8 cellular contexts compared by ENCODE assay signal in genomic region chr19:46821512-46822359, GRCh38. TPM values are rescaled to one million over a fixed set of nuclear protein-coding genes. Genes with fewer than 3 reads are reported as not detected.
A peak's percentile ranks its signal among the peaks of the same experiment; 100 is the strongest.
DNase-seq lines count a peak whose midpoint lies in the region; ATAC-seq, FAIRE-seq and TF ChIP-seq lines count a peak whose summit lies in the region.

No MANE protein-coding gene starts in this region.

- dilution Hi-C loops in IMR-90 (cut with HindIII; ENCODE audit: low sequenced_read_pairs, unreplicated experiment): no loop called here

- H3K56ac ChIP-seq in IMR-90 (ENCODE audit: extremely low read depth, insufficient read depth, low read length): no peak overlapping the region

- no peak overlapping the region; the same call in 1 of the 2 replicates for H2AK5ac ChIP-seq in IMR-90 (ENCODE audit: low read depth, low read length)

- TF ChIP-seq EP300 in upper lobe of left lung (IDR thresholded peaks at IDR 0.05): no peak

- no peak overlapping the region for H2BK5ac ChIP-seq in IMR-90 (ENCODE audit: low read depth, low read length, poor library complexity, severe bottlenecking)

- no peak overlapping the region for H3K4ac ChIP-seq in IMR-90 (ENCODE audit: low read depth, low read length)

- H3K4me3 ChIP-seq in IMR-90 (ENCODE audit: insufficient read depth, low read depth, low read length): no peak overlapping the region
- H3K4me3 ChIP-seq in upper lobe of left lung: no peak overlapping the region

- no peak overlapping the region for H4K5ac ChIP-seq in IMR-90 (ENCODE audit: low read depth, low read length)

- no peaks in the 10 kb centered on the region for H3K9me1 ChIP-seq in IMR-90 (ENCODE audit: insufficient read depth, low read length)

- H2BK120ac ChIP-seq in IMR-90 (ENCODE audit: low read depth, low read length): no peak overlapping the region

- peak overlapping the region; percentile 21 for H2AFZ ChIP-seq in IMR-90 (replicated peaks; ENCODE audit: low read length, poor library complexity)

- FAIRE-seq in RCC 7860 (lab: Jason Lieb, UNC): no peak

- H3K27me3 ChIP-seq in IMR-90 (ENCODE audit: control insufficient read depth, insufficient read depth, low read length) (no peaks in the 10 kb centered on the region), upper lobe of left lung (no peaks in the 10 kb centered on the region)

- no peaks in the 10 kb centered on the region for H3K79me1 ChIP-seq in IMR-90 (ENCODE audit: low read depth in 1 of 2, low read length in 2 of 2)

- no peak overlapping the region for H4K8ac ChIP-seq in IMR-90 (ENCODE audit: low read depth in 2 of 2, low read length in 2 of 2)

- no peak for TF ChIP-seq RAD21 in IMR-90 (IDR thresholded peaks at IDR 0.05; ENCODE audit: low read length)

- no peak overlapping the region for H3K23ac ChIP-seq in IMR-90 (ENCODE audit: low read depth, low read length)

- CTCF ChIA-PET in IMR-90 (lab: Yijun Ruan, JAX): no interaction called here

- no peak overlapping the region for H3K14ac ChIP-seq in IMR-90 (replicated peaks; ENCODE audit: low read depth, low read length)

- ATAC-seq in IMR-90 (ENCODE audit: low read depth) (no peak), upper lobe of left lung (ENCODE audit: low FRiP score in 2 of 2) (peak; percentile 44 to 65), GM19324 (IDR thresholded peaks at IDR 0.05; ENCODE audit: low FRiP score, unreplicated experiment) (no peak)

- TF ChIP-seq POLR2A in IMR-90 (IDR thresholded peaks at IDR 0.05; ENCODE audit: low read depth, low read length) (no peak), upper lobe of left lung (IDR thresholded peaks at IDR 0.05) (peak in 1 of 4 donors; percentile 46)

- no peaks in the 10 kb centered on the region for H3K9me3 ChIP-seq in IMR-90 (ENCODE audit: control insufficient read depth, insufficient read depth, low read length)
- no peaks in the 10 kb centered on the region for H3K9me3 ChIP-seq in upper lobe of left lung

- POLR2A ChIA-PET in IMR-90 (lab: Charles Lee; ENCODE audit: unreplicated experiment): no interaction called here

- no peak overlapping the region; the same call in 2 of the 3 replicates for H2BK15ac ChIP-seq in IMR-90 (ENCODE audit: low read depth, low read length)

- DNase-seq in CD1c-positive myeloid dendritic cell (ENCODE audit: extremely low spot score): peak; percentile 67
- no peak for DNase-seq in IMR-90
- peak; percentile 40 for DNase-seq in activated T-cell treated with anti-CD3 and anti-CD28 coated beads for 24 hours (ENCODE audit: low read depth)
- peak; percentile 39 for DNase-seq in myocyte (ENCODE audit: low read depth)
- peak in 1 of 2 donors; percentile 68 for DNase-seq in upper lobe of left lung
- DNase-seq in RCC 7860 (ENCODE audit: low spot score): no peak
- DNase-seq in NCI-H2081 treated with DMSO at 0.1 percent for 48 hours (lab: John Stamatoyannopoulos, UW): no peak

- H3K36me3 ChIP-seq in IMR-90 (ENCODE audit: control insufficient read depth, insufficient read depth, low read length): no peaks in the 10 kb centered on the region
- no peaks in the 10 kb centered on the region for H3K36me3 ChIP-seq in upper lobe of left lung

- H3K4me1 ChIP-seq in IMR-90 (ENCODE audit: control insufficient read depth, insufficient read depth, low read length) (no peaks in the 10 kb centered on the region), upper lobe of left lung (peaks cover 9 to 19% (median 17%) of the 10 kb centered on the region in 4 donors)

- intact Hi-C loops in IMR-90 (cut with micrococcal nuclease): no loop called here

- H4K91ac ChIP-seq in IMR-90 (ENCODE audit: insufficient read depth, low read depth, low read length): no peak overlapping the region

- 85% methylated on average over 4 of the region's 16 CpGs; no CpG with 5 or more reads in 1 of the 2 experiments for WGBS in IMR-90 (ENCODE audit: extremely low coverage in 2 of 2, insufficient read length in 1 of 2), 2 experiments
- 67 to 93% methylated on average over 2 to 13 of the region's 16 CpGs for WGBS in upper lobe of left lung, 2 donors

- no peak overlapping the region for H2AK9ac ChIP-seq in IMR-90 (replicated peaks; ENCODE audit: low read depth, low read length, poor library complexity)

- no peak overlapping the region for H3K9ac ChIP-seq in IMR-90 (ENCODE audit: low read depth, low read length)

- H3K4me2 ChIP-seq in IMR-90 (ENCODE audit: low read depth, low read length): no peak overlapping the region

- no peak overlapping the region for H2BK20ac ChIP-seq in IMR-90 (ENCODE audit: low read depth, low read length)

- H3K27ac ChIP-seq in IMR-90 (ENCODE audit: insufficient read depth, low read length) (no peak overlapping the region), upper lobe of left lung (peak overlapping the region in 3 of 4 donors; percentile 57 to 70 (median 59))

- TF ChIP-seq CTCF in IMR-90 (conservative IDR thresholded peaks at IDR 0.05; ENCODE audit: low read depth, low read length) (no peak), upper lobe of left lung (IDR thresholded peaks at IDR 0.05) (no peak)

- H3K18ac ChIP-seq in IMR-90 (ENCODE audit: low read depth, low read length): no peak overlapping the region

- H4K20me1 ChIP-seq in IMR-90 (ENCODE audit: insufficient read depth, low read length): no peaks in the 10 kb centered on the region

- BruUV-seq in IMR-90 (replicated peaks; lab: Mats Ljungman, UMichigan): no TSS peak

- in situ Hi-C loops in IMR-90 (cut with MboI; ENCODE audit: low sequenced_read_pairs): no loop called here

TF ChIP-seq in IMR-90, 13 proteins besides CTCF, POLR2A, EP300 and RAD21:
- no peak for TF ChIP-seq CHD1 (IDR thresholded peaks at IDR 0.05; ENCODE audit: low read depth, low read length)

RNA-seq across cellular contexts. Expression of gene AP2S1, which starts 28.9 kb away (rescaled TPM):
- total RNA-seq in IMR-90 (2012; rRNA removed) (134 and 144 TPM in 2 replicates), myocyte (82.3 and 89.0 TPM in 2 replicates), upper lobe of left lung (100 to 1,000 TPM in 3 of 6 donors, 10 to 100 TPM in 3; 59.7 to 149 (median 113) TPM)
- polyA plus RNA-seq in IMR-90 (2012; rRNA removed): 274 and 374 TPM in 2 replicates
- 459 and 604 TPM in 2 replicates for polyA plus RNA-seq in IMR-90 (2012; cell fraction: cytosol; rRNA removed)
- polyA plus RNA-seq in IMR-90 (2012; cell fraction: nucleus; rRNA removed; ENCODE audit: low replicate concordance): 129 and 153 TPM in 2 replicates
- 264 TPM for polyA plus RNA-seq in myocyte (2012)

RNA-seq across cellular contexts. Expression of gene SLC1A5, which starts 33.3 kb away (rescaled TPM):
- total RNA-seq in IMR-90 (2012; rRNA removed) (105 and 142 TPM in 2 replicates), myocyte (32.8 and 49.0 TPM in 2 replicates), upper lobe of left lung (100 to 1,000 TPM in 2 of 6 donors, 10 to 100 TPM in 4; 52.4 to 147 (median 83.9) TPM)
- polyA plus RNA-seq in IMR-90 (2012; rRNA removed): 155 and 171 TPM in 2 replicates
- polyA plus RNA-seq in IMR-90 (2012; cell fraction: cytosol; rRNA removed): 117 and 213 TPM in 2 replicates
- 88.4 and 128 TPM in 2 replicates for polyA plus RNA-seq in IMR-90 (2012; cell fraction: nucleus; rRNA removed; ENCODE audit: low replicate concordance)
- polyA plus RNA-seq in myocyte (2012): 167 TPM

RNA-seq across cellular contexts. Expression of gene ARHGAP35, which starts 39.1 kb away (rescaled TPM):
- total RNA-seq in IMR-90 (2012; rRNA removed): 28.9 and 29.0 TPM in 2 replicates
- 16.4 and 18.7 TPM in 2 replicates for polyA plus RNA-seq in IMR-90 (2012; rRNA removed)
- polyA plus RNA-seq in IMR-90 (2012; cell fraction: cytosol; rRNA removed): 10.3 and 12.5 TPM in 2 replicates
- polyA plus RNA-seq in IMR-90 (2012; cell fraction: nucleus; rRNA removed; ENCODE audit: low replicate concordance): 17.8 and 19.1 TPM in 2 replicates
- 30.5 and 31.0 TPM in 2 replicates for total RNA-seq in myocyte
- polyA plus RNA-seq in myocyte (2012): 36.6 TPM
- 10 to 100 TPM; 56.0 to 80.6 (median 65.7) TPM for total RNA-seq in upper lobe of left lung

Comparison
In these comparisons a context has a peak if more than half of its experiments do, and no peak if none do; other contexts are left out.
1. DNase-seq: peak in CD1c-positive myeloid dendritic cell (single experiment), activated T-cell treated with anti-CD3 and anti-CD28 coated beads for 24 hours (single experiment) and myocyte (single experiment); none in IMR-90 (single experiment), RCC 7860 (single experiment) and NCI-H2081 treated with DMSO at 0.1 percent for 48 hours (single experiment).
2. ATAC-seq: peak in upper lobe of left lung (2 of 2); none in IMR-90 (single experiment) and GM19324 (single experiment).